In genomic region chr4:121773873-121774272, GRCh38 we compare ENCODE assay signal across 1 cellular context.
TF ChIP-seq lines count a peak whose summit lies in the region.

No MANE protein-coding gene starts in this region.

TF ChIP-seq in GM23338, 12 proteins besides CTCF, POLR2A, EP300 and RAD21 (continued from another document):
- TF ChIP-seq ZNF114 (CRISPR knock-in tag; IDR thresholded peaks at IDR 0.05) (no peak), NANOG (IDR thresholded peaks at IDR 0.05; ENCODE audit: borderline replicate concordance) (no peak), REST (IDR thresholded peaks at IDR 0.05; ENCODE audit: unreplicated experiment) (no peak), ETS1 (IDR thresholded peaks at IDR 0.05) (no peak), JUNB (IDR thresholded peaks at IDR 0.05; ENCODE audit: unreplicated experiment) (no peak)
